Comparison of ENCODE assay signal across 14 cellular contexts in genomic region chr3:17190353-17191078, GRCh38.
A peak's percentile ranks its signal among the peaks of the same experiment; 100 is the strongest.
DNase-seq lines count a peak whose midpoint lies in the region; ATAC-seq and TF ChIP-seq lines count a peak whose summit lies in the region.
"Had no signal": no experiment of that assay in that cellular context is flagged by ENCODE, and none has a peak within 500 bp of the region (broad histone marks: within the 10 kb centered on the region; RNA-seq: fewer than 3 reads in every experiment).

No MANE protein-coding gene starts in this region.

- H3F3A ChIP-seq in SK-N-SH (replicated peaks; ENCODE audit: insufficient read depth) = peaks cover 4% of the 10 kb centered on the region

- TF ChIP-seq POLR2A in spleen (IDR thresholded peaks at IDR 0.05) = no peak

- CTCF ChIA-PET in SK-N-SH (lab: Yijun Ruan, JAX) = interaction anchor here (0.6 to 1.6 kb wide), 3 partner anchors 9 to 687 kb away, joined by 3 read pairs; no protein-coding TSS in a partner anchor

- 91% methylated on average over 7 of the region's 7 CpGs for WGBS in SK-N-SH (ENCODE audit: low lambda C conversion rate)
- 41 to 51% (median 45%) methylated on average over 7 of the region's 7 CpGs for WGBS in spleen, 5 donors

- DNase-seq in GM12865 (ENCODE audit: low read depth) (peak; percentile 39), MV-4-11 (lab: John Stamatoyannopoulos, UW) (peak; percentile 77), cardiac muscle cell (ENCODE audit: low read depth in 1 of 2, low spot score in 1 of 2) (peak in 1 of 2 donors; percentile 38), pons (ENCODE audit: low spot score) (peak; percentile 71), SK-N-SH (no peak), spleen (no peak)
- DNase-seq: activated CD4-positive, CD25-positive, alpha-beta regulatory T cell; EL; GM23248; mucosa of descending colon; NCI-H446; posterior cingulate gyrus had no signal

- no peaks in the 10 kb centered on the region for H3K9me2 ChIP-seq in SK-N-SH

- H3K4me3 ChIP-seq in GM12865 (ENCODE audit: low read depth, low read length) (no peak overlapping the region), cardiac muscle cell (no peak overlapping the region), SK-N-SH (ENCODE audit: low read depth in 2 of 2, low read length in 1 of 2) (no peak overlapping the region), spleen (no peak overlapping the region)
- H3K4me3 ChIP-seq: GM23248, mucosa of descending colon had no signal

- H3K9me3 ChIP-seq in cardiac muscle cell (ENCODE audit: low read depth) (no peaks in the 10 kb centered on the region), SK-N-SH (no peaks in the 10 kb centered on the region), spleen (no peaks in the 10 kb centered on the region)
- H3K9me3 ChIP-seq: mucosa of descending colon had no signal

- H2AFZ ChIP-seq in SK-N-SH (ENCODE audit: low read depth) = no peak overlapping the region
- H2AFZ ChIP-seq: GM23248 had no signal

- no peak for TF ChIP-seq EP300 in SK-N-SH (IDR thresholded peaks at IDR 0.05; ENCODE audit: borderline replicate concordance in 1 of 2, low read depth in 1 of 2, low read length in 1 of 2)

- POLR2A ChIA-PET in SK-N-SH (lab: Yijun Ruan, JAX) = no interaction called here

- H3K4me1 ChIP-seq in cardiac muscle cell (ENCODE audit: low read depth) (peaks cover 33% of the 10 kb centered on the region), SK-N-SH (ENCODE audit: control insufficient read depth in 1 of 2, insufficient read depth in 2 of 2, low read depth in 1 of 2, low read length in 1 of 2) (peaks cover 0 to 3% of the 10 kb centered on the region in 2 experiments; a peak in 1 of 4 replicates), spleen (peaks cover 4 to 53% (median 22%) of the 10 kb centered on the region in 6 donors)

- intact Hi-C loops in spleen (cut with DNase I; ENCODE audit: low total_unique reads) = no loop called here

- H3K27ac ChIP-seq in cardiac muscle cell (peak overlapping the region; percentile 75), SK-N-SH (ENCODE audit: low read depth in 2 of 2, low read length in 1 of 2) (no peak overlapping the region), spleen (peak overlapping the region in 1 of 8 donors; percentile 10)
- H3K27ac ChIP-seq: GM23248 had no signal

- H3K4me2 ChIP-seq in SK-N-SH = no peak overlapping the region

- TF ChIP-seq RAD21 in SK-N-SH (IDR thresholded peaks at IDR 0.05; ENCODE audit: low read length) = no peak

- no peaks in the 10 kb centered on the region for H3K27me3 ChIP-seq in cardiac muscle cell
- no peaks in the 10 kb centered on the region for H3K27me3 ChIP-seq in SK-N-SH (ENCODE audit: insufficient read depth)
- no peaks in the 10 kb centered on the region for H3K27me3 ChIP-seq in spleen (replicated peaks in 1 of 7)

- TF ChIP-seq CTCF in GM12865 (IDR thresholded peaks at IDR 0.05; ENCODE audit: insufficient read depth, low read depth, low read length, missing control alignments) (no peak), cardiac muscle cell (IDR thresholded peaks at IDR 0.05; ENCODE audit: low read depth, low read length) (no peak), SK-N-SH (IDR thresholded peaks at IDR 0.05) (no peak), spleen (IDR thresholded peaks at IDR 0.05 in 8 of 11, conservative IDR thresholded peaks at IDR 0.05 in 3 of 11) (no peak)

- H3K9ac ChIP-seq in SK-N-SH = no peak overlapping the region
- H3K9ac ChIP-seq: GM23248 had no signal

- H4K20me1 ChIP-seq in SK-N-SH (ENCODE audit: insufficient read depth) = no peaks in the 10 kb centered on the region

- H3K79me2 ChIP-seq in SK-N-SH (ENCODE audit: insufficient read depth) = no peaks in the 10 kb centered on the region

- H3K36me3 ChIP-seq in cardiac muscle cell (no peaks in the 10 kb centered on the region), SK-N-SH (replicated peaks in 1 of 2; ENCODE audit: control insufficient read depth in 1 of 2, insufficient read depth in 2 of 2, low read length in 1 of 2) (no peaks in the 10 kb centered on the region), spleen (no peaks in the 10 kb centered on the region)

- no peak for ATAC-seq in HG03135 (IDR thresholded peaks at IDR 0.05; ENCODE audit: unreplicated experiment)
- no peak for ATAC-seq in HG03159 (IDR thresholded peaks at IDR 0.05; ENCODE audit: unreplicated experiment)
- ATAC-seq: mucosa of descending colon had no signal

TF ChIP-seq in SK-N-SH, 30 proteins besides CTCF, POLR2A, EP300 and RAD21:
- TF ChIP-seq RXRA (IDR thresholded peaks at IDR 0.05; ENCODE audit: borderline replicate concordance, low read depth) (no peak), GATA2 (CRISPR knock-in tag; IDR thresholded peaks at IDR 0.05) (no peak), NFIC (IDR thresholded peaks at IDR 0.05; ENCODE audit: borderline replicate concordance) (no peak), TCF12 (IDR thresholded peaks at IDR 0.05) (no peak), GABPA (IDR thresholded peaks at IDR 0.05; ENCODE audit: low read depth) (no peak), ELF1 (IDR thresholded peaks at IDR 0.05) (no peak), FOXM1 (IDR thresholded peaks at IDR 0.05; ENCODE audit: low read depth) (no peak), EZH2phosphoT487 (IDR thresholded peaks at IDR 0.05; ENCODE audit: borderline replicate concordance, low read depth) (no peak), REST (IDR thresholded peaks at IDR 0.05; ENCODE audit: low read depth, low read length) (no peak), RFX5 (IDR thresholded peaks at IDR 0.05; ENCODE audit: low read length) (no peak)

Comparison
In these comparisons a context has a peak if more than half of its experiments do, and no peak if none do; other contexts are left out.
1. DNase-seq: peak in GM12865 (single experiment), MV-4-11 (single experiment) and pons (single experiment); none in SK-N-SH (single experiment) and spleen (single experiment).